ENCODE assay signal across 13 cellular contexts in the genomic region with DNA sequence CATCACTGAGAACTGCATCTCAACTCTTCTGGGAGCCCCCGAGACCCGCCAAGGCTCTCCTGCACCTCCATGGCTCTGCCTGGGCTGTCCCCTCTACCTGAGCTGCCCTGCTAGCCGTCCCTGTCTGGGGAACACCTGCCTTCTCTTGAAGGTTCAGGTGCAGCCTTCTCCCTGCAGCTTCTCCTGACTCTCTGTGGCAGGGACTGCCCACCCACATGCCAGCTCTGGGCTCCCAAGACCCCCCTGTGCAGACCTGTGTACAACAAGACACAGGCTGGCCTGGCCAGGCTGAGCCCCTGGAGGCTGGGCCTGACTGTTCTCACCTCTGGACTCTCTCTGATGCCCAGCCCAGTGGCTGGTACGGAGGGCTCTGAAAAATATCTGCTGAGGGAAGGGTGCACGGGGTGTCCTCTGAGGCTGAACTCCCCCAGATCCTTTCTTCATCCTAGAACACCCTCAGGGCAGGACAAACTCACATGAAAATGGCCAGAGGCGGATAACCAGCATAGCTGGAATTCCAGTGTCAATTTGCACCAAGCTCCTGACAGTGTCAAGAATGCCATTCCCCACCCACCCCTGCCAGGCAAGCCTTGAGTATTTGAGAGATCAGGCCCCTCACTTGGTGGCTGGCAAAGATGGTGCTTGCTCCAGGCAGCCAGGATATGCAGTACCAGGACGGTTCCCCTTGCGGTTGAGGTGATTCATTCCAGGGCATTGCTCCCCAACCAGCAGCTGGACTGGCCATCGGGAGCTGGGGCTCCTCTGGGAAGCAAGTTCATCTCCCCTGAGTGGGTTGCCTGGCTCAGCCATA. TPM values are rescaled to one million over a fixed set of nuclear protein-coding genes. Genes with fewer than 3 reads are reported as not detected.
DNase-seq lines count a peak whose midpoint lies in the region; ATAC-seq and TF ChIP-seq lines count a peak whose summit lies in the region.
"Had no signal": no experiment of that assay in that cellular context is flagged by ENCODE, and none has a peak within 500 bp of the region (broad histone marks: within the 10 kb centered on the region; RNA-seq: fewer than 3 reads in every experiment).

No MANE protein-coding gene starts in this region.

- H3K27me3 Mint-ChIP-seq in endodermal cell (ENCODE audit: insufficient read depth): no peaks in the 10 kb centered on the region

- H3K4me2 ChIP-seq in BLaER1: peak overlapping the region; percentile 80; the same call in 1 of the 2 replicates

- H3K9me3 Mint-ChIP-seq in endodermal cell: no peaks in the 10 kb centered on the region
- H3K9me3 Mint-ChIP-seq: stimulated activated memory B cell treated with anti-CD40 and anti-IgM and Interleukin-4, amounts not matched to agents 10 μg/mL and 1 μg/mL and 100 μg/mL, for 72 hours had no signal

- H3K27ac Mint-ChIP-seq in endodermal cell: peak overlapping the region; percentile 19
- H3K27ac Mint-ChIP-seq: stimulated activated memory B cell treated with anti-CD40 and anti-IgM and Interleukin-4, amounts not matched to agents 10 μg/mL and 1 μg/mL and 100 μg/mL, for 72 hours had no signal

- TF ChIP-seq CTCF in endodermal cell (conservative IDR thresholded peaks at IDR 0.05) (no peak), colonic mucosa (IDR thresholded peaks at IDR 0.05) (no peak)

- intact Hi-C loops in colonic mucosa (cut with DNase I): no loop called here

- H4K20me1 ChIP-seq in BLaER1: no peaks in the 10 kb centered on the region

- H3K27me3 ChIP-seq in BLaER1: no peaks in the 10 kb centered on the region
- H3K27me3 ChIP-seq in endodermal cell (ENCODE audit: control insufficient read depth, insufficient read depth, low read length, poor library complexity, severe bottlenecking): no peaks in the 10 kb centered on the region
- H3K27me3 ChIP-seq in colonic mucosa: no peaks in the 10 kb centered on the region
- H3K27me3 ChIP-seq: heart left ventricle had no signal

- H3K9ac ChIP-seq in BLaER1 (no peak overlapping the region), endodermal cell (ENCODE audit: extremely low read depth, low read length, poor library complexity, severe bottlenecking) (peak overlapping the region; percentile 8), colonic mucosa (ENCODE audit: low read depth in 2 of 2, low read length in 2 of 2) (no peak overlapping the region)

- H3K4me3 ChIP-seq in BLaER1 (no peak overlapping the region), endodermal cell (ENCODE audit: low read length) (no peak overlapping the region), colonic mucosa (no peak overlapping the region)
- H3K4me3 ChIP-seq: heart left ventricle had no signal

- no peak for ATAC-seq in GM19324 (IDR thresholded peaks at IDR 0.05; ENCODE audit: low FRiP score, unreplicated experiment)
- no peak for ATAC-seq in GM21447 (IDR thresholded peaks at IDR 0.05; ENCODE audit: unreplicated experiment)
- ATAC-seq: stimulated activated memory B cell treated with anti-CD40 and anti-IgM and Interleukin-4, amounts not matched to agents 10 μg/mL and 1 μg/mL and 100 μg/mL, for 72 hours had no signal

- H3K27ac ChIP-seq in BLaER1 (no peak overlapping the region), endodermal cell (ENCODE audit: low read depth, low read length) (no peak overlapping the region), colonic mucosa (no peak overlapping the region)

- no peaks in the 10 kb centered on the region for H3K36me3 ChIP-seq in BLaER1
- H3K36me3 ChIP-seq in endodermal cell (ENCODE audit: control insufficient read depth, insufficient read depth, low read length): peaks cover 87% of the 10 kb centered on the region
- H3K36me3 ChIP-seq in colonic mucosa: no peaks in the 10 kb centered on the region

- peaks cover 61% of the 10 kb centered on the region for H3K36me3 Mint-ChIP-seq in endodermal cell (ENCODE audit: low read depth)

- H3K4me1 ChIP-seq in BLaER1 (peaks cover 54% of the 10 kb centered on the region), endodermal cell (ENCODE audit: control insufficient read depth, insufficient read depth, low read length) (no peaks in the 10 kb centered on the region), colonic mucosa (no peaks in the 10 kb centered on the region)

- H3K9me3 ChIP-seq in BLaER1: no peaks in the 10 kb centered on the region
- no peaks in the 10 kb centered on the region for H3K9me3 ChIP-seq in endodermal cell (ENCODE audit: control insufficient read depth, low read length)
- H3K9me3 ChIP-seq in colonic mucosa: no peaks in the 10 kb centered on the region
- H3K9me3 ChIP-seq: heart left ventricle had no signal

- H3K4me1 Mint-ChIP-seq in endodermal cell: no peaks in the 10 kb centered on the region
- H3K4me1 Mint-ChIP-seq: stimulated activated memory B cell treated with anti-CD40 and anti-IgM and Interleukin-4, amounts not matched to agents 10 μg/mL and 1 μg/mL and 100 μg/mL, for 72 hours had no signal

- H3K4me3 Mint-ChIP-seq in endodermal cell: no peak overlapping the region
- H3K4me3 Mint-ChIP-seq: stimulated activated memory B cell treated with anti-CD40 and anti-IgM and Interleukin-4, amounts not matched to agents 10 μg/mL and 1 μg/mL and 100 μg/mL, for 72 hours had no signal

- WGBS in endodermal cell (ENCODE audit: insufficient coverage in 1 of 2, insufficient read length in 1 of 2), 2 experiments: 72 to 90% methylated on average over 6 to 9 of the region's 9 CpGs

- DNase-seq in NCI-H226 (peak; percentile 92), endodermal cell (peak; percentile 72), myocyte (ENCODE audit: low read depth) (peak; percentile 73), colonic mucosa (no peak), C1 segment of cervical spinal cord (lab: John Stamatoyannopoulos, UW) (no peak)
- DNase-seq: activated naive CD4-positive, alpha-beta T cell treated with Interleukin-2 at 50 U/mL for 16 hours; MV-4-11; NCI-H526 had no signal

RNA-seq across cellular contexts. Expression of a gene that starts 40.9 kb away (rescaled TPM):
- total RNA-seq in endodermal cell: 10 to 100 TPM; 15.8 to 17.2 TPM
- polyA plus RNA-seq in endodermal cell (2013, experiment 1 of 2): 15.8 TPM
- 16.7 TPM for polyA plus RNA-seq in endodermal cell (2013, experiment 2 of 2)
- total RNA-seq in myocyte: 40.1 and 41.5 TPM in 2 replicates
- 23.0 TPM for polyA plus RNA-seq in myocyte (2012)
- 10 to 100 TPM; 19.4 to 22.7 TPM for total RNA-seq in colonic mucosa

Comparison
In these comparisons a context has a peak if more than half of its experiments do, and no peak if none do; other contexts are left out.
1. DNase-seq: peak in NCI-H226 (single experiment), endodermal cell (single experiment) and myocyte (single experiment); none in colonic mucosa (single experiment) and C1 segment of cervical spinal cord (0 of 14).